ENCODE assay signal across 31 cellular contexts in genomic region chr6:31037169-31037568, GRCh38. TPM values are rescaled to one million over a fixed set of nuclear protein-coding genes. Genes with fewer than 3 reads are reported as not detected.
DNase-seq lines count a peak whose midpoint lies in the region; ATAC-seq and TF ChIP-seq lines count a peak whose summit lies in the region.
"Had no signal": no experiment of that assay in that cellular context is flagged by ENCODE, and none has a peak within 500 bp of the region (broad histone marks: within the 10 kb centered on the region; RNA-seq: fewer than 3 reads in every experiment).

No MANE protein-coding gene starts in this region.

- DNase-seq in SK-N-SH (no peak), dorsolateral prefrontal cortex (peak in 4 of 10 donors; percentile 40 to 60 (median 44)), globus pallidus (ENCODE audit: low spot score) (no peak), NCI-H510A (lab: John Stamatoyannopoulos, UW) (no peak)
- DNase-seq in CD8-positive, alpha-beta T cell, result no peak
- DNase-seq in activated naive CD4-positive, alpha-beta T cell (lab: John Stamatoyannopoulos, UW), result no peak
- DNase-seq: activated CD4-positive, alpha-beta T cell treated with anti-CD3 and anti-CD28 coated beads, Interleukin-2, amount 10 ng/mL, durations not matched to agents 7 days and 5 days; activated T-cell treated with anti-CD3 and anti-CD28 coated beads, Interleukin-2, amount 50 U/mL, for 24 hours; AML-193; CD4-positive, alpha-beta memory T cell; effector CD8-positive, alpha-beta T cell; left lung; natural killer cell; NCI-H1092; NCI-H1694 treated with DMSO at 0.1 percent for 48 hours; NCI-H510A treated with DMSO at 0.1 percent for 48 hours; spleen; T1000 had no signal

- H3K36me3 ChIP-seq in SK-N-SH (replicated peaks in 1 of 2; ENCODE audit: control insufficient read depth in 1 of 2, insufficient read depth in 2 of 2, low read length in 1 of 2) (no peaks in the 10 kb centered on the region), parathyroid adenoma (ENCODE audit: control insufficient read depth, insufficient read depth, low read length) (no peaks in the 10 kb centered on the region)
- no peaks in the 10 kb centered on the region for H3K36me3 ChIP-seq in CD8-positive, alpha-beta T cell (ENCODE audit: insufficient read depth, low read length)
- H3K36me3 ChIP-seq: left lung, spleen had no signal

- intact Hi-C loops in dorsolateral prefrontal cortex (cut with DNase I), result no loop called here
- intact Hi-C loops in CD8-positive, alpha-beta T cell (cut with DNase I, micrococcal nuclease), result no loop called here

- H3K27ac Mint-ChIP-seq in CD8-positive, alpha-beta T cell, result no peak overlapping the region
- H3K27ac Mint-ChIP-seq: activated CD4-positive, alpha-beta T cell treated with anti-CD3 and anti-CD28 coated beads, Interleukin-2, amount 10 ng/mL, durations not matched to agents 7 days and 5 days; activated T-cell treated with anti-CD3 and anti-CD28 coated beads, Interleukin-2, amount 50 U/mL, for 24 hours; CD4-positive, alpha-beta memory T cell; natural killer cell; WTC11 had no signal

- H3K4me2 ChIP-seq in SK-N-SH (peak overlapping the region; percentile 58; the same call in 1 of the 2 replicates), parathyroid adenoma (ENCODE audit: low read length) (no peak overlapping the region)

- H3K9me3 ChIP-seq in SK-N-SH (no peaks in the 10 kb centered on the region), parathyroid adenoma (ENCODE audit: control insufficient read depth, low read length) (no peaks in the 10 kb centered on the region)
- no peaks in the 10 kb centered on the region for H3K9me3 ChIP-seq in CD8-positive, alpha-beta T cell (ENCODE audit: low read length)
- H3K9me3 ChIP-seq: left lung, spleen had no signal

- no peaks in the 10 kb centered on the region for H3K4me1 Mint-ChIP-seq in CD8-positive, alpha-beta T cell (ENCODE audit: low read depth)
- H3K4me1 Mint-ChIP-seq: activated CD4-positive, alpha-beta T cell treated with anti-CD3 and anti-CD28 coated beads, Interleukin-2, amount 10 ng/mL, durations not matched to agents 7 days and 5 days; CD4-positive, alpha-beta memory T cell; natural killer cell; WTC11 had no signal

- no peak overlapping the region for H3K4me3 Mint-ChIP-seq in CD8-positive, alpha-beta T cell
- H3K4me3 Mint-ChIP-seq: activated CD4-positive, alpha-beta T cell treated with anti-CD3 and anti-CD28 coated beads, Interleukin-2, amount 10 ng/mL, durations not matched to agents 7 days and 5 days; activated T-cell treated with anti-CD3 and anti-CD28 coated beads, Interleukin-2, amount 50 U/mL, for 24 hours; brain; CD4-positive, alpha-beta memory T cell; natural killer cell; WTC11 had no signal

- H4K20me1 ChIP-seq in SK-N-SH (ENCODE audit: insufficient read depth), result no peaks in the 10 kb centered on the region

- no peak for TF ChIP-seq EP300 in SK-N-SH (IDR thresholded peaks at IDR 0.05; ENCODE audit: borderline replicate concordance in 1 of 2, low read depth in 1 of 2, low read length in 1 of 2)

- H2AFZ ChIP-seq in SK-N-SH (ENCODE audit: low read depth), result no peak overlapping the region
- H2AFZ ChIP-seq in parathyroid adenoma, result peak overlapping the region; percentile 27
- H2AFZ ChIP-seq: PC-9 had no signal

- H3K9ac ChIP-seq in SK-N-SH (no peak overlapping the region), parathyroid adenoma (no peak overlapping the region)

- no peaks in the 10 kb centered on the region for H3K9me3 Mint-ChIP-seq in CD8-positive, alpha-beta T cell
- H3K9me3 Mint-ChIP-seq: activated CD4-positive, alpha-beta T cell treated with anti-CD3 and anti-CD28 coated beads, Interleukin-2, amount 10 ng/mL, durations not matched to agents 7 days and 5 days; activated T-cell treated with anti-CD3 and anti-CD28 coated beads, Interleukin-2, amount 50 U/mL, for 24 hours; CD4-positive, alpha-beta memory T cell; natural killer cell had no signal

- H3K27me3 Mint-ChIP-seq in CD8-positive, alpha-beta T cell (ENCODE audit: low read depth), result peaks cover 19% of the 10 kb centered on the region
- H3K27me3 Mint-ChIP-seq: brain had no signal

- H3K27ac ChIP-seq in SK-N-SH (ENCODE audit: low read depth in 2 of 2, low read length in 1 of 2) (peak overlapping the region; percentile 5 to 58; a peak in 1 of 4 replicates), dorsolateral prefrontal cortex (peak overlapping the region in 49 of 59 donors; percentile 1 to 81 (median 66)), parathyroid adenoma (peak overlapping the region; percentile 25)
- H3K27ac ChIP-seq in CD8-positive, alpha-beta T cell (ENCODE audit: low read depth, low read length), result no peak overlapping the region
- H3K27ac ChIP-seq: 22Rv1, PC-9, spleen had no signal

- H3K79me2 ChIP-seq in SK-N-SH (ENCODE audit: insufficient read depth) (no peaks in the 10 kb centered on the region), parathyroid adenoma (no peaks in the 10 kb centered on the region)

- H3K27me3 ChIP-seq in SK-N-SH (ENCODE audit: insufficient read depth) (no peaks in the 10 kb centered on the region), dorsolateral prefrontal cortex (no peaks in the 10 kb centered on the region), parathyroid adenoma (ENCODE audit: control insufficient read depth, insufficient read depth, low read length) (no peaks in the 10 kb centered on the region)
- no peaks in the 10 kb centered on the region for H3K27me3 ChIP-seq in CD8-positive, alpha-beta T cell (ENCODE audit: insufficient read depth, low read length)
- H3K27me3 ChIP-seq: left lung, spleen had no signal

- H3K4me1 ChIP-seq in SK-N-SH (ENCODE audit: control insufficient read depth in 1 of 2, insufficient read depth in 2 of 2, low read depth in 1 of 2, low read length in 1 of 2) (peaks cover 5 to 7% of the 10 kb centered on the region in 2 experiments; a peak in 2 of 4 replicates), parathyroid adenoma (no peaks in the 10 kb centered on the region)
- H3K4me1 ChIP-seq in CD8-positive, alpha-beta T cell (ENCODE audit: insufficient read depth, low read length), result no peaks in the 10 kb centered on the region
- H3K4me1 ChIP-seq: left lung, spleen had no signal

- ATAC-seq in SK-N-SH treated with all-trans-retinoic acid at 6 μM for 48 hours, result no peak
- ATAC-seq in CD8-positive, alpha-beta T cell, result no peak
- ATAC-seq: natural killer cell, Right ventricle myocardium inferior, WTC11 had no signal

- 61% methylated on average over 7 of the region's 7 CpGs for WGBS in SK-N-SH (ENCODE audit: low lambda C conversion rate)

- POLR2A ChIA-PET in SK-N-SH (lab: Yijun Ruan, JAX), result no interaction called here
- POLR2A ChIA-PET in CD8-positive, alpha-beta T cell (lab: Charles Lee), result no interaction called here

- TF ChIP-seq RAD21 in SK-N-SH (IDR thresholded peaks at IDR 0.05; ENCODE audit: low read length), result no peak

- CTCF ChIA-PET in SK-N-SH (lab: Yijun Ruan, JAX), result interaction anchor here (1.0 kb wide), 1 partner anchor 46 kb away, joined by 3 read pairs; no protein-coding TSS in a partner anchor
- CTCF ChIA-PET in CD8-positive, alpha-beta T cell (lab: Charles Lee), result interaction anchor here (1.0 kb wide), 1 partner anchor 92 kb away, joined by 3 read pairs; no protein-coding TSS in a partner anchor

- TF ChIP-seq CTCF in SK-N-SH (IDR thresholded peaks at IDR 0.05) (no peak), dorsolateral prefrontal cortex (IDR thresholded peaks at IDR 0.05 in 54 of 56, conservative IDR thresholded peaks at IDR 0.05 in 2 of 56; ENCODE audit: low read depth in 1 of 56, partially characterized antibody in 56 of 56) (no peak), parathyroid adenoma (IDR thresholded peaks at IDR 0.05) (no peak)
- TF ChIP-seq CTCF in CD8-positive, alpha-beta T cell (IDR thresholded peaks at IDR 0.05), result no peak

- no peaks in the 10 kb centered on the region for H3F3A ChIP-seq in SK-N-SH (replicated peaks; ENCODE audit: insufficient read depth)

- H3K4me3 ChIP-seq in SK-N-SH (ENCODE audit: low read depth in 2 of 2, low read length in 1 of 2) (no peak overlapping the region), dorsolateral prefrontal cortex (no peak overlapping the region), parathyroid adenoma (ENCODE audit: low read depth, low read length) (no peak overlapping the region)
- H3K4me3 ChIP-seq in CD8-positive, alpha-beta T cell (ENCODE audit: low read depth, low read length), result no peak overlapping the region
- H3K4me3 ChIP-seq: left lung, PC-9, spleen had no signal

- H3K36me3 Mint-ChIP-seq in CD8-positive, alpha-beta T cell, result no peaks in the 10 kb centered on the region
- H3K36me3 Mint-ChIP-seq: brain; CD4-positive, alpha-beta memory T cell; natural killer cell; WTC11 had no signal

- H3K9me2 ChIP-seq in SK-N-SH, result no peaks in the 10 kb centered on the region

TF ChIP-seq in SK-N-SH, 30 proteins besides CTCF, POLR2A, EP300 and RAD21 (continues in another document):
- TF ChIP-seq RXRA (IDR thresholded peaks at IDR 0.05; ENCODE audit: borderline replicate concordance, low read depth) (no peak), USF2 (IDR thresholded peaks at IDR 0.05; ENCODE audit: borderline replicate concordance, low read depth, low read length) (no peak)

RNA-seq across cellular contexts. Expression of gene MUC22, which starts 26.9 kb away (rescaled TPM):
- 0.12 and 0.13 TPM in 2 replicates for polyA plus RNA-seq in SK-N-SH (2012; rRNA removed)
- 0.05 and 0.10 TPM in 2 replicates for polyA plus RNA-seq in SK-N-SH (2012; cell fraction: cytosol; rRNA removed)
- polyA plus RNA-seq in SK-N-SH (2012; cell fraction: nucleus; rRNA removed), result 0.04 and 0.06 TPM in 2 replicates
- not detected for total RNA-seq in dorsolateral prefrontal cortex
- total RNA-seq in CD8-positive, alpha-beta T cell, result not detected
- total RNA-seq: activated CD4-positive, alpha-beta T cell treated with anti-CD3 and anti-CD28 coated beads, Interleukin-2, amount 10 ng/mL, durations not matched to agents 7 days and 5 days; CD4-positive, alpha-beta memory T cell; frontal cortex; H4; natural killer cell; osteocyte; PC-9; spleen; subcutaneous adipose tissue; ureter; WTC11 had no signal
- polyA plus RNA-seq: adipose tissue; CD4-positive, alpha-beta memory T cell; spleen had no signal

RNA-seq across cellular contexts. Expression of gene MUC21, which starts 53.7 kb away (rescaled TPM):
- polyA plus RNA-seq in SK-N-SH (2012; rRNA removed), result not detected in 2 replicates
- polyA plus RNA-seq in SK-N-SH (2012; cell fraction: cytosol; rRNA removed), result not detected in 2 replicates
- not detected in 2 replicates for polyA plus RNA-seq in SK-N-SH (2012; cell fraction: nucleus; rRNA removed)
- under 1 TPM in 1 of 120 experiments, not detected in 119; 0.19 TPM for total RNA-seq in dorsolateral prefrontal cortex
- total RNA-seq in CD8-positive, alpha-beta T cell, result not detected
- total RNA-seq: activated CD4-positive, alpha-beta T cell treated with anti-CD3 and anti-CD28 coated beads, Interleukin-2, amount 10 ng/mL, durations not matched to agents 7 days and 5 days; CD4-positive, alpha-beta memory T cell; frontal cortex; H4; natural killer cell; osteocyte; Right ventricle myocardium inferior; spleen; subcutaneous adipose tissue; ureter; WTC11 had no signal
- polyA plus RNA-seq: CD4-positive, alpha-beta memory T cell had no signal
